Comparison of ENCODE assay signal across 2 cellular contexts in genomic region chr20:59820204-59821041, GRCh38.
TF ChIP-seq lines count a peak whose summit lies in the region.

No MANE protein-coding gene starts in this region.

TF ChIP-seq in SK-N-SH, 30 proteins besides CTCF, POLR2A, EP300 and RAD21 (continued from another document):
- TF ChIP-seq REST (IDR thresholded peaks at IDR 0.05; ENCODE audit: low read depth, low read length) (no peak), MXI1 (IDR thresholded peaks at IDR 0.05; ENCODE audit: low read depth, low read length) (no peak), TAF1 (IDR thresholded peaks at IDR 0.05; ENCODE audit: borderline replicate concordance, low read depth, low read length) (no peak)
TF ChIP-seq in SK-N-SH: peak in this region for 0.

TF ChIP-seq in SK-N-SH treated with all-trans-retinoic acid at 6 μM for 48 hours, 23 proteins besides CTCF, POLR2A, EP300 and RAD21 (continued from another document):
- TF ChIP-seq TSHZ2 (CRISPR knock-in tag; IDR thresholded peaks at IDR 0.05) (no peak), PPARA (CRISPR knock-in tag; IDR thresholded peaks at IDR 0.05; ENCODE audit: borderline replicate concordance) (no peak), OSR1 (CRISPR knock-in tag; IDR thresholded peaks at IDR 0.05) (no peak)
TF ChIP-seq in SK-N-SH treated with all-trans-retinoic acid at 6 μM for 48 hours: peak in this region for 0.
